8 cellular contexts compared by ENCODE assay signal in the genomic region with DNA sequence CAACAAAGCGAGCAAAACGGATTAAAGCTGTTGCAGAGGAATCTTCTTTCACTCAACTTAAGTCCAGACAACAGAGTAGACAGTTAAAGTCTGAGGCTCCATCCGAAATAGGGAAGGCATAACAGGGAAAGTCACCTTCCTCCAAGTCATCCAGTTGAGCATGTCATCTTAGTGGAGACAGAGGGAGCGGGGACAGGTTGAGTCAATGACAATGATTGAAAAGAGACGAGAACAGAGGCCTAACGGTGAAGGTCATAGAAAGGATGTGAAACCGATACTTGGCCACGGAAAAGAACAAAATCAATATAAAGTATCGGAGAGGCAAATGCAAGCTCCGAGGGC. TPM values are rescaled to one million over a fixed set of nuclear protein-coding genes. Genes with fewer than 3 reads are reported as not detected.
DNase-seq lines count a peak whose midpoint lies in the region; ATAC-seq and TF ChIP-seq lines count a peak whose summit lies in the region.

No MANE protein-coding gene starts in this region.

- H3K9ac ChIP-seq in liver (ENCODE audit: low read depth in 1 of 2, low read length in 2 of 2) = peak overlapping the region; percentile 82 to 94

- peak overlapping the region; percentile 85 to 86 for H3K27ac ChIP-seq in liver (ENCODE audit: low read depth in 1 of 2, low read length in 2 of 2)
- peak overlapping the region; percentile 97 for H3K27ac ChIP-seq in thymus (ENCODE audit: low read depth)

- peak; percentile 35 for DNase-seq in NCI-H1105 treated with DMSO at 0.1 percent for 48 hours (lab: John Stamatoyannopoulos, UW)
- DNase-seq in NCI-H1105 (lab: John Stamatoyannopoulos, UW) = no peak
- DNase-seq in LoVo (ENCODE audit: low spot score) = peak; percentile 16
- DNase-seq in NCI-H128 (lab: John Stamatoyannopoulos, UW; ENCODE audit: unreplicated experiment) = no peak

- peak overlapping the region; percentile 91 to 96 (median 94) for H3K4me3 Mint-ChIP-seq in brain

- H3K9me3 Mint-ChIP-seq in brain = no peaks in the 10 kb centered on the region

- under 1% methylated on average over 10 of the region's 10 CpGs for WGBS in liver
- WGBS in thymus = 2% methylated on average over 10 of the region's 10 CpGs

- no peak for TF ChIP-seq CTCF in brain (conservative IDR thresholded peaks at IDR 0.05)
- no peak for TF ChIP-seq CTCF in liver (IDR thresholded peaks at IDR 0.05; ENCODE audit: low read depth, low read length, missing input control)

- no peaks in the 10 kb centered on the region for H3K9me3 ChIP-seq in liver (ENCODE audit: control insufficient read depth in 4 of 4, low read length in 3 of 4)
- H3K9me3 ChIP-seq in thymus (ENCODE audit: control insufficient read depth) = no peaks in the 10 kb centered on the region

- peaks cover 75% of the 10 kb centered on the region for H3K36me3 Mint-ChIP-seq in brain

- TF ChIP-seq RAD21 in liver (IDR thresholded peaks at IDR 0.05) = no peak

- peaks cover 8 to 40% (median 31%) of the 10 kb centered on the region in 4 donors for H3K36me3 ChIP-seq in liver (ENCODE audit: control insufficient read depth in 4 of 4, insufficient read depth in 3 of 4, low read depth in 1 of 4, low read length in 3 of 4)
- peaks cover 19% of the 10 kb centered on the region for H3K36me3 ChIP-seq in thymus (ENCODE audit: control insufficient read depth, insufficient read depth)

- H3K27me3 ChIP-seq in liver (ENCODE audit: control insufficient read depth in 4 of 4, insufficient read depth in 4 of 4, low read length in 3 of 4) (no peaks in the 10 kb centered on the region), thymus (ENCODE audit: control insufficient read depth, insufficient read depth) (no peaks in the 10 kb centered on the region)

- H3K4me1 ChIP-seq in liver (ENCODE audit: control insufficient read depth in 4 of 4, insufficient read depth in 4 of 4, low read length in 3 of 4) (peaks cover 4 to 23% (median 22%) of the 10 kb centered on the region in 4 donors), thymus (ENCODE audit: control insufficient read depth, insufficient read depth, low read length) (peaks cover 16% of the 10 kb centered on the region)

- H3K27me3 Mint-ChIP-seq in brain = no peaks in the 10 kb centered on the region

- H3K4me1 Mint-ChIP-seq in brain = peaks cover 81% of the 10 kb centered on the region

- H3K4me3 ChIP-seq in liver (ENCODE audit: low read depth in 1 of 3, low read length in 3 of 3) (peak overlapping the region; percentile 73 to 90 (median 77)), thymus (ENCODE audit: low read length) (peak overlapping the region; percentile 78)

- peak overlapping the region; percentile 91 to 98 (median 96) for H3K27ac Mint-ChIP-seq in brain

- no peak for ATAC-seq in HG03139 (IDR thresholded peaks at IDR 0.05; ENCODE audit: unreplicated experiment)

TF ChIP-seq in liver, 16 proteins besides CTCF, POLR2A, EP300 and RAD21:
- TF ChIP-seq NR2F2 (IDR thresholded peaks at IDR 0.05) = no peak
- no peak for TF ChIP-seq HNF4G (IDR thresholded peaks at IDR 0.05)
- TF ChIP-seq, protein P1, sequence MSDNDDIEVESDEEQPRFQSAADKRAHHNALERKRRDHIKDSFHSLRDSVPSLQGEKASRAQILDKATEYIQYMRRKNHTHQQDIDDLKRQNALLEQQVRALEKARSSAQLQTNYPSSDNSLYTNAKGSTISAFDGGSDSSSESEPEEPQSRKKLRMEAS (IDR thresholded peaks at IDR 0.05) = no peak
- no peak for TF ChIP-seq SP1 (IDR thresholded peaks at IDR 0.05)
- no peak for TF ChIP-seq GABPA (IDR thresholded peaks at IDR 0.05 in 1 of 2, conservative IDR thresholded peaks at IDR 0.05 in 1 of 2)
- TF ChIP-seq EGR1 (IDR thresholded peaks at IDR 0.05; ENCODE audit: low read depth in 2 of 2) = no peak
- TF ChIP-seq FOXA1 (IDR thresholded peaks at IDR 0.05) = no peak
- no peak for TF ChIP-seq RXRA (IDR thresholded peaks at IDR 0.05)
- no peak for TF ChIP-seq FOXA2 (IDR thresholded peaks at IDR 0.05)
- TF ChIP-seq, protein P2, sequence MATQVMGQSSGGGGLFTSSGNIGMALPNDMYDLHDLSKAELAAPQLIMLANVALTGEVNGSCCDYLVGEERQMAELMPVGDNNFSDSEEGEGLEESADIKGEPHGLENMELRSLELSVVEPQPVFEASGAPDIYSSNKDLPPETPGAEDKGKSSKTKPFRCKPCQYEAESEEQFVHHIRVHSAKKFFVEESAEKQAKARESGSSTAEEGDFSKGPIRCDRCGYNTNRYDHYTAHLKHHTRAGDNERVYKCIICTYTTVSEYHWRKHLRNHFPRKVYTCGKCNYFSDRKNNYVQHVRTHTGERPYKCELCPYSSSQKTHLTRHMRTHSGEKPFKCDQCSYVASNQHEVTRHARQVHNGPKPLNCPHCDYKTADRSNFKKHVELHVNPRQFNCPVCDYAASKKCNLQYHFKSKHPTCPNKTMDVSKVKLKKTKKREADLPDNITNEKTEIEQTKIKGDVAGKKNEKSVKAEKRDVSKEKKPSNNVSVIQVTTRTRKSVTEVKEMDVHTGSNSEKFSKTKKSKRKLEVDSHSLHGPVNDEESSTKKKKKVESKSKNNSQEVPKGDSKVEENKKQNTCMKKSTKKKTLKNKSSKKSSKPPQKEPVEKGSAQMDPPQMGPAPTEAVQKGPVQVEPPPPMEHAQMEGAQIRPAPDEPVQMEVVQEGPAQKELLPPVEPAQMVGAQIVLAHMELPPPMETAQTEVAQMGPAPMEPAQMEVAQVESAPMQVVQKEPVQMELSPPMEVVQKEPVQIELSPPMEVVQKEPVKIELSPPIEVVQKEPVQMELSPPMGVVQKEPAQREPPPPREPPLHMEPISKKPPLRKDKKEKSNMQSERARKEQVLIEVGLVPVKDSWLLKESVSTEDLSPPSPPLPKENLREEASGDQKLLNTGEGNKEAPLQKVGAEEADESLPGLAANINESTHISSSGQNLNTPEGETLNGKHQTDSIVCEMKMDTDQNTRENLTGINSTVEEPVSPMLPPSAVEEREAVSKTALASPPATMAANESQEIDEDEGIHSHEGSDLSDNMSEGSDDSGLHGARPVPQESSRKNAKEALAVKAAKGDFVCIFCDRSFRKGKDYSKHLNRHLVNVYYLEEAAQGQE (IDR thresholded peaks at IDR 0.05) = no peak
- no peak for TF ChIP-seq YY1 (IDR thresholded peaks at IDR 0.05)
- TF ChIP-seq, protein P3, sequence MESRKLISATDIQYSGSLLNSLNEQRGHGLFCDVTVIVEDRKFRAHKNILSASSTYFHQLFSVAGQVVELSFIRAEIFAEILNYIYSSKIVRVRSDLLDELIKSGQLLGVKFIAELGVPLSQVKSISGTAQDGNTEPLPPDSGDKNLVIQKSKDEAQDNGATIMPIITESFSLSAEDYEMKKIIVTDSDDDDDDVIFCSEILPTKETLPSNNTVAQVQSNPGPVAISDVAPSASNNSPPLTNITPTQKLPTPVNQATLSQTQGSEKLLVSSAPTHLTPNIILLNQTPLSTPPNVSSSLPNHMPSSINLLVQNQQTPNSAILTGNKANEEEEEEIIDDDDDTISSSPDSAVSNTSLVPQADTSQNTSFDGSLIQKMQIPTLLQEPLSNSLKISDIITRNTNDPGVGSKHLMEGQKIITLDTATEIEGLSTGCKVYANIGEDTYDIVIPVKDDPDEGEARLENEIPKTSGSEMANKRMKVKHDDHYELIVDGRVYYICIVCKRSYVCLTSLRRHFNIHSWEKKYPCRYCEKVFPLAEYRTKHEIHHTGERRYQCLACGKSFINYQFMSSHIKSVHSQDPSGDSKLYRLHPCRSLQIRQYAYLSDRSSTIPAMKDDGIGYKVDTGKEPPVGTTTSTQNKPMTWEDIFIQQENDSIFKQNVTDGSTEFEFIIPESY (IDR thresholded peaks at IDR 0.05) = no peak
- no peak for TF ChIP-seq TAF1 (conservative IDR thresholded peaks at IDR 0.05)
- TF ChIP-seq JUND (IDR thresholded peaks at IDR 0.05) = no peak
- TF ChIP-seq, protein P4, sequence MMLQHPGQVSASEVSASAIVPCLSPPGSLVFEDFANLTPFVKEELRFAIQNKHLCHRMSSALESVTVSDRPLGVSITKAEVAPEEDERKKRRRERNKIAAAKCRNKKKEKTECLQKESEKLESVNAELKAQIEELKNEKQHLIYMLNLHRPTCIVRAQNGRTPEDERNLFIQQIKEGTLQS (IDR thresholded peaks at IDR 0.05) = no peak
- no peak for TF ChIP-seq HNF4A (conservative IDR thresholded peaks at IDR 0.05)

RNA-seq across cellular contexts. Expression of a gene that starts 0.4 kb away (rescaled TPM):
- polyA plus RNA-seq in brain (ENCODE audit: insufficient read depth, low read depth, low replicate concordance) (140 TPM), liver (10 to 100 TPM; 45.1 to 63.2 TPM), thymus (95.3 TPM)
- total RNA-seq in liver = 10 to 100 TPM; 12.4 to 14.5 TPM

RNA-seq across cellular contexts. Expression of a gene that starts 5.7 kb away (rescaled TPM):
- polyA plus RNA-seq in brain (ENCODE audit: insufficient read depth, low read depth, low replicate concordance) (1,067 TPM), liver (100 to 1,000 TPM; 362 to 723 TPM), thymus (3,762 TPM)
- 1,000 to 10,000 TPM in 1 of 2 donors, 100 to 1,000 TPM in 1; 407 to 1,066 TPM for total RNA-seq in liver

RNA-seq across cellular contexts. Expression of a gene that starts 26.1 kb away (rescaled TPM):
- polyA plus RNA-seq in brain (ENCODE audit: insufficient read depth, low read depth, low replicate concordance) (58.0 TPM), liver (10 to 100 TPM; 11.3 to 13.3 TPM), thymus (19.6 TPM)
- total RNA-seq in liver = 10 to 100 TPM; 18.3 to 21.1 TPM

Comparison
In these comparisons a context has a peak if more than half of its experiments do, and no peak if none do; other contexts are left out.
1. DNase-seq: peak in NCI-H1105 treated with DMSO at 0.1 percent for 48 hours (single experiment) and LoVo (single experiment); none in NCI-H1105 (single experiment) and NCI-H128 (single experiment).